Comparison of ENCODE assay signal across 24 cellular contexts in genomic region chr7:101506531-101506930, GRCh38.
"Had no signal": no experiment of that assay in that cellular context is flagged by ENCODE, and none has a peak within 500 bp of the region (broad histone marks: within the 10 kb centered on the region; RNA-seq: fewer than 3 reads in every experiment).

No MANE protein-coding gene starts in this region.

- H3K9me3 ChIP-seq: esophagus squamous epithelium, neutrophil, pancreas, right lobe of liver, testis, upper lobe of left lung had no signal

- H3K27ac Mint-ChIP-seq: activated CD8-positive, alpha-beta T cell treated with anti-CD3 and anti-CD28 coated beads for 36 hours; activated naive CD4-positive, alpha-beta T cell treated with anti-CD3 and anti-CD28 coated beads, Interleukin-2, amount 10 ng/mL, durations not matched to agents 7 days and 5 days; activated naive CD8-positive, alpha-beta T cell treated with anti-CD3 and anti-CD28 coated beads, Interleukin-2, amount 50 U/mL, for 24 hours; stimulated activated effector memory CD8-positive, alpha-beta T cell treated with anti-CD3 and anti-CD28 coated beads, Interleukin-12 subunit alpha, Interleukin-12 subunit beta, amount 100 ng/mL, for 72 hours had no signal

- FAIRE-seq: pancreas, small intestine had no signal

- H3K4me3 Mint-ChIP-seq: activated CD8-positive, alpha-beta T cell treated with anti-CD3 and anti-CD28 coated beads for 36 hours; activated naive CD4-positive, alpha-beta T cell treated with anti-CD3 and anti-CD28 coated beads, Interleukin-2, amount 10 ng/mL, durations not matched to agents 7 days and 5 days; activated naive CD8-positive, alpha-beta T cell treated with anti-CD3 and anti-CD28 coated beads, Interleukin-2, amount 50 U/mL, for 24 hours; stimulated activated effector memory CD8-positive, alpha-beta T cell treated with anti-CD3 and anti-CD28 coated beads, Interleukin-12 subunit alpha, Interleukin-12 subunit beta, amount 100 ng/mL, for 72 hours had no signal

- ATAC-seq: activated CD8-positive, alpha-beta T cell treated with anti-CD3 and anti-CD28 coated beads for 36 hours; activated naive CD8-positive, alpha-beta T cell treated with anti-CD3 and anti-CD28 coated beads, Interleukin-2, amount 50 U/mL, for 24 hours; left cardiac atrium; naive thymus-derived CD8-positive, alpha-beta T cell; pancreas; right lobe of liver; stimulated activated effector memory CD8-positive, alpha-beta T cell treated with anti-CD3 and anti-CD28 coated beads, Interleukin-12 subunit alpha, Interleukin-12 subunit beta, amount 100 ng/mL, for 72 hours had no signal

- H3K27ac ChIP-seq: brain microvascular endothelial cell, esophagus squamous epithelium, neutrophil, pancreas, right lobe of liver, testis, upper lobe of left lung had no signal

- H3K36me3 ChIP-seq: brain microvascular endothelial cell, esophagus squamous epithelium, neutrophil, pancreas, right lobe of liver, upper lobe of left lung had no signal

- H3K27me3 ChIP-seq: pancreas, right lobe of liver, testis, upper lobe of left lung had no signal

- DNase-seq: activated CD4-positive, alpha-beta T cell treated with anti-CD3 and anti-CD28 coated beads for 4 hours; activated CD8-positive, alpha-beta T cell treated with anti-CD3 and anti-CD28 coated beads for 36 hours; activated effector memory CD4-positive, alpha-beta T cell treated with Interleukin-2 at 50 U/mL for 16 hours; activated naive CD4-positive, alpha-beta T cell treated with anti-CD3 and anti-CD28 coated beads, Interleukin-2, amount 10 ng/mL, durations not matched to agents 7 days and 5 days; activated naive CD8-positive, alpha-beta T cell treated with anti-CD3 and anti-CD28 coated beads, Interleukin-2, amount 50 U/mL, for 24 hours; activated T-cell treated with anti-CD3 and anti-CD28 coated beads, Interleukin-2, amount 50 U/mL, for 48 hours; anterior cingulate cortex; brain microvascular endothelial cell; cerebellar nuclear complex; effector CD4-positive, alpha-beta T cell; esophagus squamous epithelium; foreskin fibroblast; left cardiac atrium; mesendoderm; naive thymus-derived CD8-positive, alpha-beta T cell; pancreas; right lobe of liver; small intestine; stimulated activated CD4-positive, alpha-beta T cell treated with anti-CD3 and anti-CD28 coated beads, Interleukin-15, amount 100 ng/mL, for 24 hours; stimulated activated CD4-positive, alpha-beta T cell treated with anti-CD3 and anti-CD28 coated beads, Interleukin-2, amount 100 ng/mL, for 48 hours; testis; upper lobe of left lung had no signal

- H3K4me3 ChIP-seq: esophagus squamous epithelium, pancreas, right lobe of liver, testis, upper lobe of left lung had no signal

- H3K9me3 Mint-ChIP-seq: activated CD8-positive, alpha-beta T cell treated with anti-CD3 and anti-CD28 coated beads for 36 hours; activated naive CD4-positive, alpha-beta T cell treated with anti-CD3 and anti-CD28 coated beads, Interleukin-2, amount 10 ng/mL, durations not matched to agents 7 days and 5 days; activated naive CD8-positive, alpha-beta T cell treated with anti-CD3 and anti-CD28 coated beads, Interleukin-2, amount 50 U/mL, for 24 hours; naive thymus-derived CD8-positive, alpha-beta T cell; stimulated activated effector memory CD8-positive, alpha-beta T cell treated with anti-CD3 and anti-CD28 coated beads, Interleukin-12 subunit alpha, Interleukin-12 subunit beta, amount 100 ng/mL, for 72 hours had no signal

- H3K36me3 Mint-ChIP-seq: activated naive CD4-positive, alpha-beta T cell treated with anti-CD3 and anti-CD28 coated beads, Interleukin-2, amount 10 ng/mL, durations not matched to agents 7 days and 5 days; naive thymus-derived CD8-positive, alpha-beta T cell; stimulated activated effector memory CD8-positive, alpha-beta T cell treated with anti-CD3 and anti-CD28 coated beads, Interleukin-12 subunit alpha, Interleukin-12 subunit beta, amount 100 ng/mL, for 72 hours had no signal

- H3K4me1 ChIP-seq: pancreas, right lobe of liver, testis, upper lobe of left lung had no signal
